ENCODE assay signal across 38 cellular contexts in genomic region chr12:50955288-50955687, GRCh38. TPM values are rescaled to one million over a fixed set of nuclear protein-coding genes. Genes with fewer than 3 reads are reported as not detected.
"Had no signal": no experiment of that assay in that cellular context is flagged by ENCODE, and none has a peak within 500 bp of the region (broad histone marks: within the 10 kb centered on the region; RNA-seq: fewer than 3 reads in every experiment).

No MANE protein-coding gene starts in this region.

- H3K27me3 ChIP-seq: MG63 had no signal

- H3K9me3 ChIP-seq: MG63 had no signal

- H3K4me2 ChIP-seq: KMS-11 had no signal

- H3K36me3 ChIP-seq: MG63 had no signal

- H3K9ac ChIP-seq: KMS-11 had no signal

- DNase-seq: Karpas-422, Kasumi-1, MG63, MM.1S, MV-4-11, NCI-H1048, NCI-H1092, NCI-H1092 treated with DMSO at 0.1 percent for 48 hours, NCI-H1105, NCI-H1105 treated with DMSO at 0.1 percent for 48 hours, NCI-H1417, NCI-H1417 treated with DMSO at 0.1 percent for 48 hours, NCI-H1436, NCI-H1436 treated with DMSO at 0.1 percent for 48 hours, NCI-H146, NCI-H1694, NCI-H1694 treated with DMSO at 0.1 percent for 48 hours, NCI-H187, NCI-H187 treated with DMSO at 0.1 percent for 48 hours, NCI-H1930, NCI-H2029, NCI-H2029 treated with DMSO at 0.1 percent for 48 hours, NCI-H2081, NCI-H2081 treated with DMSO at 0.1 percent for 48 hours, NCI-H2107, NCI-H2171, NCI-H2171 treated with DMSO at 0.1 percent for 48 hours, NCI-H2227 treated with DMSO at 0.1 percent for 48 hours, NCI-H226, NCI-H345, NCI-H446, NCI-H446 treated with DMSO at 0.1 percent for 48 hours, NCI-H510A had no signal

- H3K27ac ChIP-seq: KMS-11 had no signal

- H3K4me3 ChIP-seq: MG63 had no signal

RNA-seq across cellular contexts. Expression of gene HIGD1C, which starts 2.9 kb away (rescaled TPM):
- total RNA-seq: LHCN-M2, M059J, MCF 10A, NCI-H460 had no signal
